ENCODE assay signal across 8 cellular contexts in the genomic region with DNA sequence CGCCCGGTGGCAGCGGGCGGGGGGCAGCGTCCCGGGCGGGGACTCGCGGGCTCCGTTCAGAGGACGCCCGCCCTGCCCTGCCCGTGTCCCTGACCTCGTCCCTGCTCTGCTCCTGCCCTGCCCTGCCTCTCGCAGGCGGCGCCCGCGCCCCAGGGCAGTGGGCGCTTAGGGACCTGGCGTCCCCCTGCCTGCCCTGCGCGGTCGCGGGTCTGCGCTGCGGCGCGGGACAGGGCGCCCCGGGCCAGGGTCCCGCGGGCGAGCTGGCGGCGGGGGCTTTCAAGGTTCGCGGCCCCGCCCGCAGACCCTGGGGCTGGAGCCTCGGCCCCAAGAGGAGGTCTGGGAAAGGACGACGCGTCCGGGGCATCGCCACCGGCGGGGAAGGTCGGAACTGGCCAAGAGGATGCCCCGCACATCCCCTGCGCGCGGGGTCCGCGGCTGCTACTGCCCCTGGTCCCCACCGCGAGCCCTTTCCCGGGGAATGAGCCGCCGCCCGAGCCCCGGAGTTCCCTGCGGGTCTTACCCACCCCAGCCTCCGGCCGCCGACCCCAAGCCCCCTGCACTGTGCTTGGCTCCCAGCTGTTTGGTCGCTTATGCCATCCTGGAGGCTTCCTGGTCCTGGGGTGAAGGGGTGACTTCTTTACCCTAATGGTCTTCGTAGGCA. TPM values are rescaled to one million over a fixed set of nuclear protein-coding genes. Genes with fewer than 3 reads are reported as not detected.
A peak's percentile ranks its signal among the peaks of the same experiment; 100 is the strongest.
DNase-seq lines count a peak whose midpoint lies in the region; ATAC-seq and TF ChIP-seq lines count a peak whose summit lies in the region.

No MANE protein-coding gene starts in this region.

- H3K9me3 Mint-ChIP-seq in glutamatergic neuron (ENCODE audit: unreplicated experiment): peaks cover 8% of the 10 kb centered on the region

- peak overlapping the region; percentile 71 for H3K4me3 ChIP-seq in rectal smooth muscle tissue (ENCODE audit: low read length)

- no peak overlapping the region for H3K27ac ChIP-seq in rectal smooth muscle tissue (ENCODE audit: low read depth, low read length)

- H3K36me3 Mint-ChIP-seq in glutamatergic neuron (ENCODE audit: unreplicated experiment): peaks cover 9% of the 10 kb centered on the region

- H3K9ac ChIP-seq in rectal smooth muscle tissue (ENCODE audit: low read length): peak overlapping the region; percentile 11

- H3K27me3 ChIP-seq in rectal smooth muscle tissue (ENCODE audit: control insufficient read depth, insufficient read depth, low read length): peaks cover 1% of the 10 kb centered on the region

- H3K27me3 Mint-ChIP-seq in glutamatergic neuron (ENCODE audit: unreplicated experiment): peaks cover 2% of the 10 kb centered on the region

- DNase-seq in NCI-H1436 (lab: John Stamatoyannopoulos, UW) (peak; percentile 23), NCI-H1436 treated with DMSO at 0.1 percent for 48 hours (lab: John Stamatoyannopoulos, UW) (no peak), glutamatergic neuron (peak; percentile 61), A172 (ENCODE audit: low spot score) (no peak)
- no peak for DNase-seq in activated CD8-positive, alpha-beta memory T cell treated with anti-CD3 and anti-CD28 coated beads, Interleukin-2, amount 50 U/mL, for 4 hours

- H3K4me3 Mint-ChIP-seq in glutamatergic neuron (ENCODE audit: unreplicated experiment): peak overlapping the region; percentile 72

- TF ChIP-seq CTCF in glutamatergic neuron (IDR thresholded peaks at IDR 0.05; ENCODE audit: partially characterized antibody, unreplicated experiment): no peak

- no peaks in the 10 kb centered on the region for H3K36me3 ChIP-seq in rectal smooth muscle tissue (ENCODE audit: control insufficient read depth, insufficient read depth, low read length)

- no peaks in the 10 kb centered on the region for H3K4me1 ChIP-seq in rectal smooth muscle tissue (ENCODE audit: control insufficient read depth, insufficient read depth, low read length)

- ATAC-seq in HG02870 (IDR thresholded peaks at IDR 0.05; ENCODE audit: unreplicated experiment): peak; percentile 21
- peak; percentile 11 to 14 for ATAC-seq in activated CD4-positive, CD25-positive, alpha-beta regulatory T cell treated with anti-CD3 and anti-CD28 coated beads, Interleukin-2, amount 50 U/mL, for 24 hours

- H3K4me1 Mint-ChIP-seq in glutamatergic neuron (ENCODE audit: low read depth, unreplicated experiment): peaks cover 16% of the 10 kb centered on the region

- H3K27ac Mint-ChIP-seq in glutamatergic neuron (ENCODE audit: unreplicated experiment): no peak overlapping the region

RNA-seq across cellular contexts. Expression of a gene that starts 0.7 kb away (rescaled TPM):
- 40.2 TPM for total RNA-seq in glutamatergic neuron (ENCODE audit: unreplicated experiment)
- total RNA-seq in A172 (2014; rRNA removed; shearing (Covaris generic)): 11.4 and 12.3 TPM in 2 replicates

RNA-seq across cellular contexts. Expression of a gene that starts 40.3 kb away (rescaled TPM):
- total RNA-seq in glutamatergic neuron (ENCODE audit: unreplicated experiment): not detected
- 2.8 and 3.5 TPM in 2 replicates for total RNA-seq in A172 (2014; rRNA removed; shearing (Covaris generic))

RNA-seq across cellular contexts. Expression of a gene that starts 52.2 kb away (rescaled TPM):
- total RNA-seq in glutamatergic neuron (ENCODE audit: unreplicated experiment): 0.81 TPM
- 11.4 and 12.7 TPM in 2 replicates for total RNA-seq in A172 (2014; rRNA removed; shearing (Covaris generic))

Comparison
In these comparisons a context has a peak if more than half of its experiments do, and no peak if none do; other contexts are left out.
1. DNase-seq: peak in NCI-H1436 (single experiment) and glutamatergic neuron (single experiment); none in NCI-H1436 treated with DMSO at 0.1 percent for 48 hours (single experiment), A172 (single experiment) and activated CD8-positive, alpha-beta memory T cell treated with anti-CD3 and anti-CD28 coated beads, Interleukin-2, amount 50 U/mL, for 4 hours (single experiment).